ENCODE assay signal across 8 cellular contexts in genomic region chr17:76264425-76264754, GRCh38. TPM values are rescaled to one million over a fixed set of nuclear protein-coding genes. Genes with fewer than 3 reads are reported as not detected.
DNase-seq lines count a peak whose midpoint lies in the region; ATAC-seq and TF ChIP-seq lines count a peak whose summit lies in the region.

No MANE protein-coding gene starts in this region.

- peak overlapping the region; percentile 30; the same call in 1 of the 2 replicates for H3K4me3 ChIP-seq in GM12864 (ENCODE audit: low read depth, low read length)
- peak overlapping the region; percentile 22 for H3K4me3 ChIP-seq in Jurkat, Clone E6-1 (ENCODE audit: low read length)

- ATAC-seq in HG02759 (IDR thresholded peaks at IDR 0.05; ENCODE audit: unreplicated experiment): no peak

- peaks cover 20% of the 10 kb centered on the region for H3K36me3 Mint-ChIP-seq in dendritic cell treated with granulocyte-macrophage colony-stimulating factor and Interleukin-4, amounts not matched to agents 40 ng/mL and 50 ng/mL, for 4 days (ENCODE audit: low read depth)
- peaks cover 4% of the 10 kb centered on the region for H3K36me3 Mint-ChIP-seq in progenitor cell of endocrine pancreas (ENCODE audit: insufficient read depth)

- DNase-seq in GM12864 (ENCODE audit: low read depth) (no peak), progenitor cell of endocrine pancreas (ENCODE audit: low spot score, unreplicated experiment) (no peak), GM20000 (ENCODE audit: low spot score) (no peak), HuH-7.5 (ENCODE audit: low spot score) (no peak)
- no peak for DNase-seq in Jurkat, Clone E6-1 (ENCODE audit: low read depth, low spot score)
- no peak for DNase-seq in stimulated activated naive CD4-positive, alpha-beta T cell treated with Interleukin-2 at 50 U/mL for 16 hours (lab: John Stamatoyannopoulos, UW)

- TF ChIP-seq CTCF in GM12864 (IDR thresholded peaks at IDR 0.05; ENCODE audit: low read depth, low read length, missing control alignments) (no peak), progenitor cell of endocrine pancreas (IDR thresholded peaks at IDR 0.05; ENCODE audit: unreplicated experiment) (no peak), GM20000 (IDR thresholded peaks at IDR 0.05; ENCODE audit: extremely low read depth, missing control alignments) (no peak)

- no peaks in the 10 kb centered on the region for H3K9me3 Mint-ChIP-seq in dendritic cell treated with granulocyte-macrophage colony-stimulating factor and Interleukin-4, amounts not matched to agents 40 ng/mL and 50 ng/mL, for 4 days
- no peaks in the 10 kb centered on the region for H3K9me3 Mint-ChIP-seq in progenitor cell of endocrine pancreas (ENCODE audit: low read depth)

- no peak overlapping the region for H3K4me3 Mint-ChIP-seq in dendritic cell treated with granulocyte-macrophage colony-stimulating factor and Interleukin-4, amounts not matched to agents 40 ng/mL and 50 ng/mL, for 4 days
- peak overlapping the region; percentile 65 for H3K4me3 Mint-ChIP-seq in progenitor cell of endocrine pancreas (ENCODE audit: low read depth)

- intact Hi-C loops in dendritic cell treated with granulocyte-macrophage colony-stimulating factor and Interleukin-4, amounts not matched to agents 40 ng/mL and 50 ng/mL, for 4 days (cut with micrococcal nuclease): no loop called here

- H3K4me1 Mint-ChIP-seq in dendritic cell treated with granulocyte-macrophage colony-stimulating factor and Interleukin-4, amounts not matched to agents 40 ng/mL and 50 ng/mL, for 4 days (ENCODE audit: low read depth): peaks cover 65% of the 10 kb centered on the region
- peaks cover 48% of the 10 kb centered on the region for H3K4me1 Mint-ChIP-seq in progenitor cell of endocrine pancreas (ENCODE audit: low read depth)

- H3K27ac Mint-ChIP-seq in dendritic cell treated with granulocyte-macrophage colony-stimulating factor and Interleukin-4, amounts not matched to agents 40 ng/mL and 50 ng/mL, for 4 days: peak overlapping the region; percentile 96
- H3K27ac Mint-ChIP-seq in progenitor cell of endocrine pancreas: peak overlapping the region; percentile 96

- H3K27me3 Mint-ChIP-seq in dendritic cell treated with granulocyte-macrophage colony-stimulating factor and Interleukin-4, amounts not matched to agents 40 ng/mL and 50 ng/mL, for 4 days: no peaks in the 10 kb centered on the region
- no peaks in the 10 kb centered on the region for H3K27me3 Mint-ChIP-seq in progenitor cell of endocrine pancreas

RNA-seq across cellular contexts. Expression of gene UBALD2, which starts 0.8 kb away (rescaled TPM):
- polyA plus RNA-seq in Jurkat, Clone E6-1 (2012; ENCODE audit: insufficient read depth, insufficient read length): 90.1 TPM
- total RNA-seq in progenitor cell of endocrine pancreas: 31.2 and 36.3 TPM in 2 replicates

RNA-seq across cellular contexts. Expression of gene RNF157, which starts 24.1 kb away (rescaled TPM):
- polyA plus RNA-seq in Jurkat, Clone E6-1 (2012; ENCODE audit: insufficient read depth, insufficient read length): 11.0 TPM
- total RNA-seq in progenitor cell of endocrine pancreas: 43.5 and 45.9 TPM in 2 replicates

RNA-seq across cellular contexts. Expression of gene QRICH2, which starts 43.7 kb away (rescaled TPM):
- 3.8 TPM for polyA plus RNA-seq in Jurkat, Clone E6-1 (2012; ENCODE audit: insufficient read depth, insufficient read length)
- total RNA-seq in progenitor cell of endocrine pancreas: 16.0 and 18.5 TPM in 2 replicates
